ENCODE assay signal across 26 cellular contexts in the genomic region with DNA sequence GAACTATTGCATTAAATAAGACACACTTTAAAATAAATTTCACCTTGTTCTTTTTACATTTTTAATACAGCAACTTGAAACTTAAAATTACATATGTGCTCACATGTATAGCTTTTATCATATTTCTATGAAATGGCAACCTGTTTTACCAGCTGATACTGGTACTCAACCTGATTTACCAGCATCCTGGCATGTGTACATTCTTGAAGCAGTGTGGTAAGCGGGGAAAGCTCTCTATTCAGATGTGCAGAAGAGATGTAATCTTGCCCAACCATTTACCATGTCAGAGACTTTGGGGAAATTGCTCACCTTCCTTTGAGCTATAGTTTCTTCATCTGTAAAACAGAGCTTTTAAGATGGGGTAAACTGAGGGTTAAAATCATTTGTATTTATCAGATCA.
"Had no signal": no experiment of that assay in that cellular context is flagged by ENCODE, and none has a peak within 500 bp of the region (broad histone marks: within the 10 kb centered on the region; RNA-seq: fewer than 3 reads in every experiment).

No MANE protein-coding gene starts in this region.

- H3K4me3 ChIP-seq: coronary artery, dorsolateral prefrontal cortex, esophagus squamous epithelium, gastrocnemius medialis, heart right ventricle, left lung, lower lobe of right lung, mucosa of descending colon had no signal

- H3K4me1 ChIP-seq: gastrocnemius medialis, heart right ventricle, lower lobe of right lung had no signal

- H3K27me3 ChIP-seq: dorsolateral prefrontal cortex, esophagus squamous epithelium, gastrocnemius medialis, heart right ventricle, left lung had no signal

- H3K27ac ChIP-seq: coronary artery, dorsolateral prefrontal cortex, esophagus squamous epithelium, gastrocnemius medialis, heart right ventricle, left lung, lower lobe of right lung had no signal

- H3K4me1 Mint-ChIP-seq: naive thymus-derived CD8-positive, alpha-beta T cell had no signal

- H3K4me3 Mint-ChIP-seq: mesothelial cell of epicardium; naive B cell; naive thymus-derived CD8-positive, alpha-beta T cell had no signal

- H3K36me3 ChIP-seq: esophagus squamous epithelium, gastrocnemius medialis, heart right ventricle, left lung, lower lobe of right lung had no signal

- H3K27ac Mint-ChIP-seq: mesothelial cell of epicardium; naive B cell; naive thymus-derived CD8-positive, alpha-beta T cell had no signal

- ATAC-seq: gastrocnemius medialis; heart right ventricle; left cardiac atrium; left lung; left ventricle myocardium superior; lower lobe of right lung; mucosa of descending colon; naive thymus-derived CD8-positive, alpha-beta T cell had no signal

- H3K9me3 ChIP-seq: gastrocnemius medialis, mucosa of descending colon had no signal

- FAIRE-seq: colon, endothelial cell of umbilical vein, islet of Langerhans, keratinocyte had no signal

- H3K27me3 Mint-ChIP-seq: naive B cell had no signal

- DNase-seq: dermis blood vessel endothelial cell; dorsolateral prefrontal cortex; effector CD4-positive, alpha-beta T cell; effector memory CD4-positive, alpha-beta T cell; esophagus squamous epithelium; foreskin fibroblast; foreskin melanocyte; gastrocnemius medialis; glutamatergic neuron; head of caudate nucleus; heart right ventricle; hippocampal formation; left cardiac atrium; left lung; left ventricle myocardium superior; lower lobe of right lung; mesenchymal stem cell; mucosa of descending colon; naive B cell; naive thymus-derived CD8-positive, alpha-beta T cell had no signal

- H3K36me3 Mint-ChIP-seq: mesothelial cell of epicardium; naive B cell; naive thymus-derived CD8-positive, alpha-beta T cell had no signal
